ENCODE assay signal across 11 cellular contexts in genomic region chr17:76179496-76180467, GRCh38. TPM values are rescaled to one million over a fixed set of nuclear protein-coding genes. Genes with fewer than 3 reads are reported as not detected.
DNase-seq lines count a peak whose midpoint lies in the region; ATAC-seq, FAIRE-seq and TF ChIP-seq lines count a peak whose summit lies in the region.
"Had no signal": no experiment of that assay in that cellular context is flagged by ENCODE, and none has a peak within 500 bp of the region (broad histone marks: within the 10 kb centered on the region; RNA-seq: fewer than 3 reads in every experiment).

No MANE protein-coding gene starts in this region.

- H3K4me1 Mint-ChIP-seq in activated naive CD8-positive, alpha-beta T cell treated with anti-CD3 and anti-CD28 coated beads, Interleukin-2, amount 50 U/mL, for 24 hours: peaks cover 57% of the 10 kb centered on the region

- H3K9me3 ChIP-seq in parathyroid adenoma (ENCODE audit: control insufficient read depth, low read length) (no peaks in the 10 kb centered on the region), aorta (ENCODE audit: control insufficient read depth, low read length) (no peaks in the 10 kb centered on the region)

- H3K36me3 Mint-ChIP-seq in activated naive CD8-positive, alpha-beta T cell treated with anti-CD3 and anti-CD28 coated beads, Interleukin-2, amount 50 U/mL, for 24 hours (ENCODE audit: low read depth): peaks cover 9% of the 10 kb centered on the region

- peak overlapping the region; percentile 14 for H2AFZ ChIP-seq in parathyroid adenoma

- no peak overlapping the region for H3K9ac ChIP-seq in parathyroid adenoma

- peak overlapping the region; percentile 65 for H3K4me3 Mint-ChIP-seq in activated naive CD8-positive, alpha-beta T cell treated with anti-CD3 and anti-CD28 coated beads, Interleukin-2, amount 50 U/mL, for 24 hours

- DNase-seq in SIG-M5 treated with dmso at 0.1 percent for 504 hours (lab: John Stamatoyannopoulos, UW; ENCODE audit: unreplicated experiment) (peak; percentile 18), SIG-M5 (lab: John Stamatoyannopoulos, UW) (no peak), NCI-H460 (ENCODE audit: extremely low read depth, low read depth) (peak; percentile 37), frontal cortex (ENCODE audit: low spot score in 2 of 2) (no peak), NCI-H446 treated with DMSO at 0.1 percent for 48 hours (lab: John Stamatoyannopoulos, UW) (no peak), aorta (no peak)
- DNase-seq in activated naive CD8-positive, alpha-beta T cell treated with anti-CD3 and anti-CD28 coated beads, Interleukin-2, amount 50 U/mL, for 24 hours: no peak
- DNase-seq: NCI-H2081 treated with DMSO at 0.1 percent for 48 hours had no signal

- H3K27me3 ChIP-seq in parathyroid adenoma (ENCODE audit: control insufficient read depth, insufficient read depth, low read length) (no peaks in the 10 kb centered on the region), aorta (ENCODE audit: control insufficient read depth in 1 of 2, insufficient read depth in 2 of 2, low read length in 1 of 2) (no peaks in the 10 kb centered on the region)

- H3K4me3 ChIP-seq in parathyroid adenoma (ENCODE audit: low read depth, low read length) (no peak overlapping the region), aorta (ENCODE audit: low read length in 2 of 2) (no peak overlapping the region)

- no peak overlapping the region for H3K4me2 ChIP-seq in parathyroid adenoma (ENCODE audit: low read length)

- TF ChIP-seq CTCF in parathyroid adenoma (IDR thresholded peaks at IDR 0.05): no peak

- no peaks in the 10 kb centered on the region for H3K36me3 ChIP-seq in parathyroid adenoma (ENCODE audit: control insufficient read depth, insufficient read depth, low read length)
- no peaks in the 10 kb centered on the region for H3K36me3 ChIP-seq in aorta (ENCODE audit: control insufficient read depth in 1 of 2, insufficient read depth in 2 of 2, low read length in 1 of 2)

- H3K79me2 ChIP-seq in parathyroid adenoma: peaks cover 2% of the 10 kb centered on the region

- H3K9me3 Mint-ChIP-seq in activated naive CD8-positive, alpha-beta T cell treated with anti-CD3 and anti-CD28 coated beads, Interleukin-2, amount 50 U/mL, for 24 hours: no peaks in the 10 kb centered on the region

- H3K27ac Mint-ChIP-seq in activated naive CD8-positive, alpha-beta T cell treated with anti-CD3 and anti-CD28 coated beads, Interleukin-2, amount 50 U/mL, for 24 hours: peak overlapping the region; percentile 87

- ATAC-seq in activated naive CD8-positive, alpha-beta T cell treated with anti-CD3 and anti-CD28 coated beads, Interleukin-2, amount 50 U/mL, for 24 hours: peak; percentile 86
- ATAC-seq in aorta (ENCODE audit: low FRiP score): no peak

- 86 to 89% methylated on average over 6 of the region's 6 CpGs for WGBS in aorta, 2 donors

- FAIRE-seq in frontal cortex (lab: Jason Lieb, UNC): no peak

- no peaks in the 10 kb centered on the region for H3K27me3 Mint-ChIP-seq in activated naive CD8-positive, alpha-beta T cell treated with anti-CD3 and anti-CD28 coated beads, Interleukin-2, amount 50 U/mL, for 24 hours

- peaks cover 7% of the 10 kb centered on the region for H3K4me1 ChIP-seq in parathyroid adenoma
- no peaks in the 10 kb centered on the region for H3K4me1 ChIP-seq in aorta (ENCODE audit: control insufficient read depth in 1 of 2, insufficient read depth in 2 of 2, low read length in 2 of 2)

- intact Hi-C loops in aorta (cut with DNase I): loop anchor here in 1 of 2 donors (5.0 kb wide), 1 partner anchor 57 kb away; no protein-coding TSS in a partner anchor

- H3K27ac ChIP-seq in parathyroid adenoma (peak overlapping the region; percentile 8), aorta (ENCODE audit: low read depth in 1 of 2, low read length in 2 of 2) (no peak overlapping the region)

RNA-seq across cellular contexts. Expression of gene FOXJ1, which starts 38.7 kb away (rescaled TPM):
- not detected in 2 replicates for total RNA-seq in NCI-H460 (2014; rRNA removed; shearing (Covaris generic))
- polyA plus RNA-seq in NCI-H460 (2014; cell fraction: nucleus; rRNA removed): not detected in 2 replicates
- total RNA-seq in frontal cortex (0.82 TPM), aorta (not detected)
- polyA plus RNA-seq in aorta: not detected
- total RNA-seq: H4 had no signal
- polyA plus RNA-seq: liver had no signal

Comparison
In these comparisons a context has a peak if more than half of its experiments do, and no peak if none do; other contexts are left out.
1. DNase-seq: peak in SIG-M5 treated with dmso at 0.1 percent for 504 hours (single experiment) and NCI-H460 (single experiment); none in SIG-M5 (single experiment), activated naive CD8-positive, alpha-beta T cell treated with anti-CD3 and anti-CD28 coated beads, Interleukin-2, amount 50 U/mL, for 24 hours (single experiment), frontal cortex (0 of 2), NCI-H446 treated with DMSO at 0.1 percent for 48 hours (single experiment) and aorta (0 of 2).